Comparison of ENCODE assay signal across 19 cellular contexts in genomic region chr15:60352525-60352924, GRCh38.
"Had no signal": no experiment of that assay in that cellular context is flagged by ENCODE, and none has a peak within 500 bp of the region (broad histone marks: within the 10 kb centered on the region; RNA-seq: fewer than 3 reads in every experiment).

No MANE protein-coding gene starts in this region.

- H3K27ac Mint-ChIP-seq: activated naive CD4-positive, alpha-beta T cell treated with anti-CD3 and anti-CD28 coated beads, Interleukin-2, amount 50 U/mL, for 72 hours; activated T-cell treated with anti-CD3 and anti-CD28 coated beads, Interleukin-2, amount 50 U/mL, for 72 hours; naive thymus-derived CD8-positive, alpha-beta T cell had no signal

- ATAC-seq: activated T-cell treated with anti-CD3 and anti-CD28 coated beads, Interleukin-2, amount 50 U/mL, for 72 hours; gastroesophageal sphincter; heart right ventricle; naive thymus-derived CD8-positive, alpha-beta T cell had no signal

- H3K4me1 ChIP-seq: colonic mucosa, vagina had no signal

- H3K9me3 Mint-ChIP-seq: activated naive CD4-positive, alpha-beta T cell treated with anti-CD3 and anti-CD28 coated beads, Interleukin-2, amount 50 U/mL, for 72 hours; activated T-cell treated with anti-CD3 and anti-CD28 coated beads, Interleukin-2, amount 50 U/mL, for 72 hours had no signal

- DNase-seq: activated CD4-positive, alpha-beta T cell treated with anti-CD3 and anti-CD28 coated beads for 1 hour; activated effector memory CD4-positive, alpha-beta T cell treated with anti-CD3 and anti-CD28 coated beads, Interleukin-2, amount 50 U/mL, for 16 hours; activated T-cell treated with anti-CD3 and anti-CD28 coated beads, Interleukin-2, amount 50 U/mL, for 72 hours; caudate nucleus; colonic mucosa; heart right ventricle; mesendoderm; naive thymus-derived CD8-positive, alpha-beta T cell; stimulated activated CD4-positive, alpha-beta T cell treated with anti-CD3 and anti-CD28 coated beads, Interleukin-12 subunit alpha, Interleukin-12 subunit beta, amount 100 ng/mL, for 4 hours; stimulated activated CD4-positive, alpha-beta T cell treated with anti-CD3 and anti-CD28 coated beads, Interleukin-1b, Interleukin-23, amount 100 ng/mL, for 48 hours; stimulated activated naive CD4-positive, alpha-beta T cell treated with Interleukin-2 at 50 U/mL for 16 hours; SW 1271; T-helper 2 cell; tibial artery; WERI-Rb-1 had no signal

- H3K27ac ChIP-seq: colonic mucosa, gastroesophageal sphincter, heart right ventricle, neutrophil, tibial artery, vagina, WERI-Rb-1 had no signal

- H3K36me3 ChIP-seq: neutrophil, WERI-Rb-1 had no signal

- H3K4me3 ChIP-seq: colonic mucosa, gastroesophageal sphincter, heart right ventricle, tibial artery, vagina had no signal

- H3K27me3 ChIP-seq: colonic mucosa, gastroesophageal sphincter, heart right ventricle, neutrophil, tibial artery, vagina had no signal

- H3K4me3 Mint-ChIP-seq: activated T-cell treated with anti-CD3 and anti-CD28 coated beads, Interleukin-2, amount 50 U/mL, for 72 hours; naive thymus-derived CD8-positive, alpha-beta T cell had no signal

- H3K9me3 ChIP-seq: colonic mucosa, gastroesophageal sphincter, heart right ventricle, neutrophil, tibial artery, vagina had no signal
